ENCODE assay signal across 1 cellular context in the genomic region with DNA sequence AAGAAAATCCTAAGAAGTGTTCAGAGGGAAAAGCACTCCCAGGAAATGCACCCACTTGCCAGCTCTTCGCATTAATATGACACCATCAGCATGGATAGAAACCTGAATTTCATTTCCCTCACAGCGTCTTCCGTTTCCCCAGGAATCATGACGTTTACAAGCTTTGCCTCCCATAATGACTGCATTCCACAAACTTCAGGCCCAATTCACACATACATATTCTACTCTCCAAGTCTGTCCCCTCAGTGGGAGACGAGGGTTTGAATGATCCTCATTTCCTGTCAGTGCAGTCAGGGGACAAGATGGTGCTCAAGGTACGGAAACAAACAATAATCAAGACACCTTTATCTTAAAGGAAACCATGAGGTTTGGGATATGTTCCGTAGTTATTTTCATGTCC.
TF ChIP-seq lines count a peak whose summit lies in the region.

No MANE protein-coding gene starts in this region.

TF ChIP-seq in GM23338, 12 proteins besides CTCF, POLR2A, EP300 and RAD21 (continued from another document):
- TF ChIP-seq, protein P1, sequence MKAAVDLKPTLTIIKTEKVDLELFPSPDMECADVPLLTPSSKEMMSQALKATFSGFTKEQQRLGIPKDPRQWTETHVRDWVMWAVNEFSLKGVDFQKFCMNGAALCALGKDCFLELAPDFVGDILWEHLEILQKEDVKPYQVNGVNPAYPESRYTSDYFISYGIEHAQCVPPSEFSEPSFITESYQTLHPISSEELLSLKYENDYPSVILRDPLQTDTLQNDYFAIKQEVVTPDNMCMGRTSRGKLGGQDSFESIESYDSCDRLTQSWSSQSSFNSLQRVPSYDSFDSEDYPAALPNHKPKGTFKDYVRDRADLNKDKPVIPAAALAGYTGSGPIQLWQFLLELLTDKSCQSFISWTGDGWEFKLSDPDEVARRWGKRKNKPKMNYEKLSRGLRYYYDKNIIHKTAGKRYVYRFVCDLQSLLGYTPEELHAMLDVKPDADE (IDR thresholded peaks at IDR 0.05), result peak; percentile 35; the same call in 1 of the 2 replicates
- no peak for TF ChIP-seq EZH2phosphoT487 (IDR thresholded peaks at IDR 0.05; ENCODE audit: unreplicated experiment)
